Comparison of ENCODE assay signal across 12 cellular contexts in genomic region chr5:14281746-14282181, GRCh38.
DNase-seq lines count a peak whose midpoint lies in the region; ATAC-seq and TF ChIP-seq lines count a peak whose summit lies in the region.
"Had no signal": no experiment of that assay in that cellular context is flagged by ENCODE, and none has a peak within 500 bp of the region (broad histone marks: within the 10 kb centered on the region; RNA-seq: fewer than 3 reads in every experiment).

No MANE protein-coding gene starts in this region.

- no peak overlapping the region for H3K4me3 Mint-ChIP-seq in activated T-cell treated with anti-CD3 and anti-CD28 coated beads, Interleukin-2, amount 50 U/mL, for 4 hours
- H3K4me3 Mint-ChIP-seq: mesothelial cell of epicardium had no signal

- no peak overlapping the region for H3K4me3 ChIP-seq in GM23248
- no peak overlapping the region for H3K4me3 ChIP-seq in gastrocnemius medialis
- no peak overlapping the region for H3K4me3 ChIP-seq in body of pancreas

- no peaks in the 10 kb centered on the region for H3K9me3 Mint-ChIP-seq in activated T-cell treated with anti-CD3 and anti-CD28 coated beads, Interleukin-2, amount 50 U/mL, for 4 hours
- H3K9me3 Mint-ChIP-seq: mesothelial cell of epicardium had no signal

- TF ChIP-seq CTCF in gastrocnemius medialis (IDR thresholded peaks at IDR 0.05 in 4 of 5, conservative IDR thresholded peaks at IDR 0.05 in 1 of 5) (no peak), body of pancreas (IDR thresholded peaks at IDR 0.05) (no peak)

- no peaks in the 10 kb centered on the region for H3K27me3 ChIP-seq in GM23248 (replicated peaks; ENCODE audit: insufficient read depth)
- no peaks in the 10 kb centered on the region for H3K27me3 ChIP-seq in gastrocnemius medialis
- no peaks in the 10 kb centered on the region for H3K27me3 ChIP-seq in body of pancreas

- peaks cover 3% of the 10 kb centered on the region for H3K27me3 Mint-ChIP-seq in activated T-cell treated with anti-CD3 and anti-CD28 coated beads, Interleukin-2, amount 50 U/mL, for 4 hours (ENCODE audit: low read depth)

- peaks cover 100% of the 10 kb centered on the region for H3K79me2 ChIP-seq in GM23248 (ENCODE audit: insufficient read depth)

- H3K9me2 ChIP-seq in GM23248 (ENCODE audit: insufficient read depth), result no peaks in the 10 kb centered on the region

- H3K36me3 ChIP-seq in GM23248 (ENCODE audit: low read depth), result peaks cover 65% of the 10 kb centered on the region
- H3K36me3 ChIP-seq in gastrocnemius medialis, result peaks cover 0 to 6% of the 10 kb centered on the region in 2 donors
- H3K36me3 ChIP-seq in body of pancreas (replicated peaks in 1 of 2; ENCODE audit: insufficient read depth in 1 of 2, low read depth in 2 of 2), result no peaks in the 10 kb centered on the region

- TF ChIP-seq POLR2A in gastrocnemius medialis (IDR thresholded peaks at IDR 0.05) (no peak), body of pancreas (IDR thresholded peaks at IDR 0.05) (no peak)

- H3K4me2 ChIP-seq in GM23248 (ENCODE audit: unreplicated experiment), result no peak overlapping the region

- intact Hi-C loops in gastrocnemius medialis (cut with DNase I; ENCODE audit: low total_unique reads), result no loop called here
- intact Hi-C loops in body of pancreas (cut with DNase I), result loop anchor here (10.0 kb wide), 1 partner anchor 297 kb away; no protein-coding TSS in a partner anchor

- H4K20me1 ChIP-seq in GM23248 (ENCODE audit: insufficient read depth), result peaks cover 4% of the 10 kb centered on the region; the same call in 1 of the 2 replicates

- peaks cover 3% of the 10 kb centered on the region for H3K4me1 Mint-ChIP-seq in activated T-cell treated with anti-CD3 and anti-CD28 coated beads, Interleukin-2, amount 50 U/mL, for 4 hours (ENCODE audit: low read depth)

- in situ Hi-C loops in GM23248 (cut with MboI) (no loop called here), gastrocnemius medialis (cut with MboI; ENCODE audit: low sequenced_read_pairs in 4 of 4) (loop anchor here in 1 of 4 donors (25.0 kb wide), 1 partner anchor 294 kb away; no protein-coding TSS in a partner anchor)

- peak overlapping the region; percentile 9; the same call in 1 of the 2 replicates for H3K27ac ChIP-seq in GM23248
- H3K27ac ChIP-seq in gastrocnemius medialis, result peak overlapping the region in 3 of 4 donors; percentile 21 to 42 (median 33)
- no peak overlapping the region for H3K27ac ChIP-seq in body of pancreas

- H3K9me3 ChIP-seq in GM23248 (ENCODE audit: low read depth) (no peaks in the 10 kb centered on the region), gastrocnemius medialis (no peaks in the 10 kb centered on the region), body of pancreas (no peaks in the 10 kb centered on the region)

- H3K36me3 Mint-ChIP-seq in activated T-cell treated with anti-CD3 and anti-CD28 coated beads, Interleukin-2, amount 50 U/mL, for 4 hours (ENCODE audit: insufficient read depth), result no peaks in the 10 kb centered on the region

- no peak overlapping the region for H3K9ac ChIP-seq in GM23248

- DNase-seq in activated T-cell treated with anti-CD3 and anti-CD28 coated beads, Interleukin-2, amount 50 U/mL, for 4 hours, result no peak
- DNase-seq in activated T-cell treated with anti-CD3 and anti-CD28 coated beads for 4 hours, result no peak
- DNase-seq in GM23248, result no peak
- DNase-seq in gastrocnemius medialis, result no peak
- no peak for DNase-seq in body of pancreas
- DNase-seq in HuH-7.5 (ENCODE audit: low spot score), result no peak
- no peak for DNase-seq in DMS53 treated with DMSO at 0.1 percent for 48 hours (lab: John Stamatoyannopoulos, UW; ENCODE audit: unreplicated experiment)
- DNase-seq: activated CD4-positive, alpha-beta T cell treated with anti-CD3 and anti-CD28 coated beads for 1 hour; amygdala; NCI-H2029 had no signal

- H3F3A ChIP-seq in GM23248 (ENCODE audit: insufficient read depth), result peaks cover 89% of the 10 kb centered on the region

- ATAC-seq in activated T-cell treated with anti-CD3 and anti-CD28 coated beads, Interleukin-2, amount 50 U/mL, for 4 hours, result peak; percentile 32 to 57
- ATAC-seq in HG03521 (IDR thresholded peaks at IDR 0.05; ENCODE audit: unreplicated experiment) (peak; percentile 79), gastrocnemius medialis (peak; percentile 49 to 62), body of pancreas (no peak)

- 98 to 100% methylated on average over 3 of the region's 3 CpGs for WGBS in GM23248 (ENCODE audit: low coverage in 1 of 2, low lambda C conversion rate in 2 of 2, missing lambda C conversion rate in 2 of 2), 2 experiments
- WGBS in body of pancreas, 2 donors, result 82% methylated on average over 3 of the region's 3 CpGs

- no peak overlapping the region for H2AFZ ChIP-seq in GM23248

- H3K4me1 ChIP-seq in GM23248 (ENCODE audit: insufficient read depth) (0 out of 2 replicates have a peak, but pooled peaks cover 25% of the 10 kb centered on the region), gastrocnemius medialis (peaks cover 74 to 78% of the 10 kb centered on the region in 2 donors), body of pancreas (no peaks in the 10 kb centered on the region)

Comparison
In these comparisons a context has a peak if more than half of its experiments do, and no peak if none do; other contexts are left out.
1. H3K27ac ChIP-seq: peak in GM23248 (single experiment) and gastrocnemius medialis (3 of 4); none in body of pancreas (0 of 4).